In the genomic region with DNA sequence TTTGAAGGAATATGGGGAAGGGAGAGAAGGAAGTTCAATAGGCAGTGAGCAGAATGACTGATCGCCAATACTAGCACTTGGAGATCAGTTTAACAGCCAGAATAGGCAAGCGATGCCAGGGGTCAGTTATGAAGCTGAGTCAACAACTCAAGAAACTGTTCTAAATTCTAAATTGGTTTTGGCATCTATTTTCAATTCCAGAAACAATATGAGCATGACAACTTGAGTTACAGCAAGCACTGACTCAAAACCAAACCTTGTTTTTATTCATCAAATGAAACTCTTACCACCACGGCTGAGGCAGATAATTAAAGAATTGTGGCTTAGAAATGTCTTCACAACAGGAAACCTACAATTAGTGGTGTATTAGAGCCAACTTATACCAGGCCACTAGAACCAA, we compare ENCODE assay signal across 8 cellular contexts.
DNase-seq lines count a peak whose midpoint lies in the region; ATAC-seq lines count a peak whose summit lies in the region.

No MANE protein-coding gene starts in this region.

- no peak overlapping the region for H3K4me3 ChIP-seq in thymus (ENCODE audit: low read length)

- no peaks in the 10 kb centered on the region for H3K27me3 ChIP-seq in thymus (ENCODE audit: control insufficient read depth, insufficient read depth)

- no peaks in the 10 kb centered on the region for H3K9me3 ChIP-seq in thymus (ENCODE audit: control insufficient read depth)

- peak; percentile 89 for DNase-seq in GM04503 (ENCODE audit: low read depth)
- DNase-seq in NCI-H82 treated with DMSO at 0.1 percent for 48 hours (lab: John Stamatoyannopoulos, UW; ENCODE audit: unreplicated experiment), result no peak
- no peak for DNase-seq in GDM1 (lab: John Stamatoyannopoulos, UW)
- DNase-seq in NCI-H524 (lab: John Stamatoyannopoulos, UW), result no peak

- ATAC-seq in GM19463 (IDR thresholded peaks at IDR 0.05; ENCODE audit: unreplicated experiment) (peak; percentile 86), HG03442 (IDR thresholded peaks at IDR 0.05; ENCODE audit: unreplicated experiment) (peak; percentile 89)

- H3K27ac ChIP-seq in cingulate gyrus (ENCODE audit: low read depth, low read length) (peak overlapping the region; percentile 61), thymus (ENCODE audit: low read depth) (peak overlapping the region; percentile 31)

- WGBS in thymus, result 77% methylated on average over 3 of the region's 3 CpGs

- H3K36me3 ChIP-seq in thymus (ENCODE audit: control insufficient read depth, insufficient read depth), result no peaks in the 10 kb centered on the region

- H3K4me1 ChIP-seq in thymus (ENCODE audit: control insufficient read depth, insufficient read depth, low read length), result no peaks in the 10 kb centered on the region
